Comparison of ENCODE assay signal across 8 cellular contexts in genomic region chr7:112204072-112204775, GRCh38. TPM values are rescaled to one million over a fixed set of nuclear protein-coding genes. Genes with fewer than 3 reads are reported as not detected.
A peak's percentile ranks its signal among the peaks of the same experiment; 100 is the strongest.
DNase-seq lines count a peak whose midpoint lies in the region; ATAC-seq and TF ChIP-seq lines count a peak whose summit lies in the region.

No MANE protein-coding gene starts in this region.

- intact Hi-C loops in CD8-positive, alpha-beta T cell (cut with DNase I, micrococcal nuclease): loop anchor here in 1 of 2 experiments (2.0 kb wide), 1 partner anchor 187 kb away; no protein-coding TSS in a partner anchor

- peaks cover 28% of the 10 kb centered on the region for H3K4me1 ChIP-seq in CD8-positive, alpha-beta T cell (ENCODE audit: insufficient read depth, low read length)
- peaks cover 7% of the 10 kb centered on the region for H3K4me1 ChIP-seq in stomach smooth muscle (ENCODE audit: control insufficient read depth, insufficient read depth, low read length)

- CTCF ChIA-PET in CD8-positive, alpha-beta T cell (lab: Charles Lee): no interaction called here

- H3K27ac ChIP-seq in CD8-positive, alpha-beta T cell (ENCODE audit: low read depth, low read length): no peak overlapping the region
- peak overlapping the region; percentile 86 for H3K27ac ChIP-seq in stomach smooth muscle (ENCODE audit: low read length)

- TF ChIP-seq CTCF in CD8-positive, alpha-beta T cell (IDR thresholded peaks at IDR 0.05): no peak

- no peak overlapping the region for H3K4me3 ChIP-seq in CD8-positive, alpha-beta T cell (ENCODE audit: low read depth, low read length)
- peak overlapping the region; percentile 98 for H3K4me3 ChIP-seq in stomach smooth muscle (ENCODE audit: low read length in 2 of 2)

- POLR2A ChIA-PET in CD8-positive, alpha-beta T cell (lab: Charles Lee): interaction anchor here (1.0 kb wide), 1 partner anchor 12 kb away, joined by 4 read pairs; no protein-coding TSS in a partner anchor

- H3K4me3 Mint-ChIP-seq in CD8-positive, alpha-beta T cell: peak overlapping the region; percentile 97
- peak overlapping the region; percentile 97 for H3K4me3 Mint-ChIP-seq in activated naive CD8-positive, alpha-beta T cell treated with anti-CD3 and anti-CD28 coated beads, Interleukin-2, amount 50 U/mL, for 24 hours

- no peaks in the 10 kb centered on the region for H3K9me3 ChIP-seq in CD8-positive, alpha-beta T cell (ENCODE audit: low read length)
- no peaks in the 10 kb centered on the region for H3K9me3 ChIP-seq in stomach smooth muscle (ENCODE audit: control insufficient read depth in 2 of 2, low read length in 2 of 2)

- no peaks in the 10 kb centered on the region for H3K36me3 ChIP-seq in CD8-positive, alpha-beta T cell (ENCODE audit: insufficient read depth, low read length)
- H3K36me3 ChIP-seq in stomach smooth muscle (ENCODE audit: control insufficient read depth in 2 of 2, insufficient read depth in 2 of 2, low read length in 2 of 2): no peaks in the 10 kb centered on the region

- no peaks in the 10 kb centered on the region for H3K9me3 Mint-ChIP-seq in CD8-positive, alpha-beta T cell
- H3K9me3 Mint-ChIP-seq in activated naive CD8-positive, alpha-beta T cell treated with anti-CD3 and anti-CD28 coated beads, Interleukin-2, amount 50 U/mL, for 24 hours: no peaks in the 10 kb centered on the region

- peaks cover 38% of the 10 kb centered on the region for H3K4me1 Mint-ChIP-seq in CD8-positive, alpha-beta T cell (ENCODE audit: low read depth)
- peaks cover 30% of the 10 kb centered on the region for H3K4me1 Mint-ChIP-seq in activated naive CD8-positive, alpha-beta T cell treated with anti-CD3 and anti-CD28 coated beads, Interleukin-2, amount 50 U/mL, for 24 hours

- H3K27ac Mint-ChIP-seq in CD8-positive, alpha-beta T cell: no peak overlapping the region
- no peak overlapping the region for H3K27ac Mint-ChIP-seq in activated naive CD8-positive, alpha-beta T cell treated with anti-CD3 and anti-CD28 coated beads, Interleukin-2, amount 50 U/mL, for 24 hours

- H3K27me3 ChIP-seq in CD8-positive, alpha-beta T cell (ENCODE audit: insufficient read depth, low read length): peaks cover 4% of the 10 kb centered on the region
- H3K27me3 ChIP-seq in stomach smooth muscle (ENCODE audit: control insufficient read depth in 1 of 2, insufficient read depth in 2 of 2, low read length in 2 of 2): no peaks in the 10 kb centered on the region

- in situ Hi-C loops in KBM-7 (cut with MboI; ENCODE audit: low pct_unique_long_range_greater_than_20kb, low sequenced_read_pairs): no loop called here

- no peak for ATAC-seq in CD8-positive, alpha-beta T cell
- no peak for ATAC-seq in activated naive CD8-positive, alpha-beta T cell treated with anti-CD3 and anti-CD28 coated beads, Interleukin-2, amount 50 U/mL, for 24 hours
- ATAC-seq in HG02885 (IDR thresholded peaks at IDR 0.05; ENCODE audit: poor library complexity, unreplicated experiment): no peak

- DNase-seq in CD8-positive, alpha-beta T cell: no peak
- peak; percentile 47 for DNase-seq in KBM-7
- DNase-seq in activated naive CD8-positive, alpha-beta T cell treated with anti-CD3 and anti-CD28 coated beads, Interleukin-2, amount 50 U/mL, for 24 hours: no peak
- peak; percentile 36 for DNase-seq in kidney glomerular epithelial cell (lab: John Stamatoyannopoulos, UW)
- no peak for DNase-seq in cerebellum (ENCODE audit: low spot score)
- DNase-seq in NOMO-1 treated with dmso at 0.1 percent for 144 hours (lab: John Stamatoyannopoulos, UW; ENCODE audit: unreplicated experiment): no peak

- peak overlapping the region; percentile 86 to 89 for H3K9ac ChIP-seq in stomach smooth muscle (ENCODE audit: low read length in 2 of 2)

- peaks cover 10% of the 10 kb centered on the region for H3K36me3 Mint-ChIP-seq in CD8-positive, alpha-beta T cell
- no peaks in the 10 kb centered on the region for H3K36me3 Mint-ChIP-seq in activated naive CD8-positive, alpha-beta T cell treated with anti-CD3 and anti-CD28 coated beads, Interleukin-2, amount 50 U/mL, for 24 hours (ENCODE audit: low read depth)

- H3K27me3 Mint-ChIP-seq in CD8-positive, alpha-beta T cell (ENCODE audit: low read depth): peaks cover 45% of the 10 kb centered on the region
- peaks cover 45% of the 10 kb centered on the region for H3K27me3 Mint-ChIP-seq in activated naive CD8-positive, alpha-beta T cell treated with anti-CD3 and anti-CD28 coated beads, Interleukin-2, amount 50 U/mL, for 24 hours

RNA-seq across cellular contexts. Expression of gene DOCK4, which starts 2.0 kb away (rescaled TPM):
- total RNA-seq in CD8-positive, alpha-beta T cell: under 1 TPM; 0.16 to 0.17 TPM
- 99.4 TPM for total RNA-seq in cerebellum

RNA-seq across cellular contexts. Expression of gene ZNF277, which starts 2.3 kb away (rescaled TPM):
- total RNA-seq in CD8-positive, alpha-beta T cell: 10 to 100 TPM; 19.6 to 22.5 TPM
- total RNA-seq in cerebellum: 38.2 TPM

Comparison
In these comparisons a context has a peak if more than half of its experiments do, and no peak if none do; other contexts are left out.
1. DNase-seq: peak in KBM-7 (single experiment) and kidney glomerular epithelial cell (single experiment); none in CD8-positive, alpha-beta T cell (0 of 7), activated naive CD8-positive, alpha-beta T cell treated with anti-CD3 and anti-CD28 coated beads, Interleukin-2, amount 50 U/mL, for 24 hours (single experiment), cerebellum (single experiment) and NOMO-1 treated with dmso at 0.1 percent for 144 hours (single experiment).
2. RNA of gene DOCK4, which starts 2.0 kb away (total RNA-seq): 99.4 TPM in cerebellum (single experiment); 0.16 to 0.17 TPM in CD8-positive, alpha-beta T cell; every median in the first group is over 10 times any median in the second.